Comparison of ENCODE assay signal across 24 cellular contexts in the genomic region with DNA sequence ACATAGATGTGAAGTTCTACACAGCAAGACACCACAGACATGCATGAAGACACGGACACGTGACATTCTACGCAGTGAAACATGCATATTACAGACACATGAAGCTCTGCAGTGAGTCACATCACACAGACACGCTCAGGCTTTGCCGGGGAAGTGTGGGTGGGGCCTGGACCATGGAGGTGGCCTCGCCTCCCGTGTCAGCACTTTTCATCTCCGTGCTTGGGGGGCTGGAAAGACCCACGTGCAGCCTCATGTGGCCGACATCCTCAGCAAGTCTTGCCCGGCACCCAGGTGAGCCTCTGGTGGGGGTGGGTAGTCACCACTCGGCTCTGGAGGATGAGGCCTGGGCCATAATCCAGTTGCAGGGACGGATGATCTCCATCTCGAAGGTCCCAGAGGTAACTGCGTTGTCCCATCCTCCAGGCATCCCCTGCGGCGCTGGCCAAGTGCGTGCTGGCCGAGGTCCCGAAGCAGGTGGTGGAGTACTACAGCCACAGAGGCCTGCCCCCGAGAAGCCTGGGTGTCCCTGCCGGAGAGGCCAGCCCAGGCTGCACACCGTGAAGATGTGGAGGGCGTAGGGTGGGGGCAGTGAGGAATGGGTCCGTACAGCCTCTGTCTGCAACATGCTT. TPM values are rescaled to one million over a fixed set of nuclear protein-coding genes. Genes with fewer than 3 reads are reported as not detected.
"Had no signal": no experiment of that assay in that cellular context is flagged by ENCODE, and none has a peak within 500 bp of the region (broad histone marks: within the 10 kb centered on the region; RNA-seq: fewer than 3 reads in every experiment).

No MANE protein-coding gene starts in this region.

- H3K36me3 ChIP-seq: cardiac muscle cell had no signal

- H3K27ac Mint-ChIP-seq: activated CD8-positive, alpha-beta memory T cell treated with anti-CD3 and anti-CD28 coated beads, Interleukin-2, amount 10 ng/mL, durations not matched to agents 7 days and 5 days; activated CD8-positive, alpha-beta T cell treated with anti-CD3 and anti-CD28 coated beads, Interleukin-2, amount 10 ng/mL, durations not matched to agents 7 days and 5 days; activated naive CD8-positive, alpha-beta T cell; brain; T-helper 1 cell treated with Interleukin-12 subunit alpha and Interleukin-12 subunit beta and Interleukin-4 antibody, amounts not matched to agents 30 μg/mL and 1 μg/mL, for 36 hours had no signal

- ATAC-seq: activated CD8-positive, alpha-beta memory T cell treated with anti-CD3 and anti-CD28 coated beads, Interleukin-2, amount 10 ng/mL, durations not matched to agents 7 days and 5 days; activated CD8-positive, alpha-beta T cell treated with anti-CD3 and anti-CD28 coated beads, Interleukin-2, amount 10 ng/mL, durations not matched to agents 7 days and 5 days; activated T-cell treated with anti-CD3 and anti-CD28 coated beads, Interleukin-2, amount 50 U/mL, for 4 hours; WTC11 had no signal

- H3K4me3 Mint-ChIP-seq: activated CD8-positive, alpha-beta memory T cell treated with anti-CD3 and anti-CD28 coated beads, Interleukin-2, amount 10 ng/mL, durations not matched to agents 7 days and 5 days; activated CD8-positive, alpha-beta T cell treated with anti-CD3 and anti-CD28 coated beads, Interleukin-2, amount 10 ng/mL, durations not matched to agents 7 days and 5 days; activated naive CD8-positive, alpha-beta T cell; activated T-cell treated with anti-CD3 and anti-CD28 coated beads, Interleukin-2, amount 50 U/mL, for 4 hours; brain; T-helper 1 cell treated with Interleukin-12 subunit alpha and Interleukin-12 subunit beta and Interleukin-4 antibody, amounts not matched to agents 30 μg/mL and 1 μg/mL, for 36 hours; WTC11 had no signal

- H3K36me3 Mint-ChIP-seq: activated CD8-positive, alpha-beta memory T cell treated with anti-CD3 and anti-CD28 coated beads, Interleukin-2, amount 10 ng/mL, durations not matched to agents 7 days and 5 days; activated naive CD8-positive, alpha-beta T cell; brain had no signal

- DNase-seq: activated CD4-positive, alpha-beta T cell treated with anti-CD3 and anti-CD28 coated beads for 48 hours; activated CD4-positive, alpha-beta T cell treated with anti-CD3 and anti-CD28 coated beads, Interleukin-2, amount 50 U/mL, for 4 hours; activated CD4-positive, CD25-positive, alpha-beta regulatory T cell treated with anti-CD3 and anti-CD28 coated beads, Interleukin-2, amount 50 U/mL, for 72 hours; activated CD8-positive, alpha-beta memory T cell treated with anti-CD3 and anti-CD28 coated beads, Interleukin-2, amount 10 ng/mL, durations not matched to agents 7 days and 5 days; activated CD8-positive, alpha-beta T cell treated with anti-CD3 and anti-CD28 coated beads, Interleukin-2, amount 10 ng/mL, durations not matched to agents 7 days and 5 days; activated effector memory CD4-positive, alpha-beta T cell treated with anti-CD3 and anti-CD28 coated beads, Interleukin-2, amount 50 U/mL, for 16 hours; activated naive CD4-positive, alpha-beta T cell treated with Interleukin-2 at 50 U/mL for 16 hours; activated T-cell treated with anti-CD3 and anti-CD28 coated beads, Interleukin-2, amount 50 U/mL, for 4 hours; amygdala; MM.1S; NCI-H1105; NCI-H1436; NCI-H1694 treated with DMSO at 0.1 percent for 48 hours; NCI-H2081; NCI-H510A treated with DMSO at 0.1 percent for 48 hours; NCI-H69; NK-92 treated with Interleukin-12 subunit alpha and Interleukin-12 subunit beta, amount 100 ng/mL, for 24 hours; OCI-M1; SHP77 treated with DMSO at 0.1 percent for 48 hours had no signal

- H3K4me3 ChIP-seq: cardiac muscle cell had no signal

- H3K9me3 Mint-ChIP-seq: activated T-cell treated with anti-CD3 and anti-CD28 coated beads, Interleukin-2, amount 50 U/mL, for 4 hours; T-helper 1 cell treated with Interleukin-12 subunit alpha and Interleukin-12 subunit beta and Interleukin-4 antibody, amounts not matched to agents 30 μg/mL and 1 μg/mL, for 36 hours; WTC11 had no signal

- H3K27ac ChIP-seq: cardiac muscle cell had no signal

- H3K27me3 ChIP-seq: cardiac muscle cell had no signal

- H3K27me3 Mint-ChIP-seq: activated CD8-positive, alpha-beta memory T cell treated with anti-CD3 and anti-CD28 coated beads, Interleukin-2, amount 10 ng/mL, durations not matched to agents 7 days and 5 days; activated naive CD8-positive, alpha-beta T cell had no signal

RNA-seq across cellular contexts. Expression of a gene that starts 17.3 kb away (rescaled TPM):
- total RNA-seq: activated CD8-positive, alpha-beta memory T cell treated with anti-CD3 and anti-CD28 coated beads, Interleukin-2, amount 10 ng/mL, durations not matched to agents 7 days and 5 days; activated CD8-positive, alpha-beta T cell treated with anti-CD3 and anti-CD28 coated beads, Interleukin-2, amount 10 ng/mL, durations not matched to agents 7 days and 5 days; activated T-cell treated with anti-CD3 and anti-CD28 coated beads, Interleukin-2, amount 50 U/mL, for 4 hours had no signal
